In the genomic region with DNA sequence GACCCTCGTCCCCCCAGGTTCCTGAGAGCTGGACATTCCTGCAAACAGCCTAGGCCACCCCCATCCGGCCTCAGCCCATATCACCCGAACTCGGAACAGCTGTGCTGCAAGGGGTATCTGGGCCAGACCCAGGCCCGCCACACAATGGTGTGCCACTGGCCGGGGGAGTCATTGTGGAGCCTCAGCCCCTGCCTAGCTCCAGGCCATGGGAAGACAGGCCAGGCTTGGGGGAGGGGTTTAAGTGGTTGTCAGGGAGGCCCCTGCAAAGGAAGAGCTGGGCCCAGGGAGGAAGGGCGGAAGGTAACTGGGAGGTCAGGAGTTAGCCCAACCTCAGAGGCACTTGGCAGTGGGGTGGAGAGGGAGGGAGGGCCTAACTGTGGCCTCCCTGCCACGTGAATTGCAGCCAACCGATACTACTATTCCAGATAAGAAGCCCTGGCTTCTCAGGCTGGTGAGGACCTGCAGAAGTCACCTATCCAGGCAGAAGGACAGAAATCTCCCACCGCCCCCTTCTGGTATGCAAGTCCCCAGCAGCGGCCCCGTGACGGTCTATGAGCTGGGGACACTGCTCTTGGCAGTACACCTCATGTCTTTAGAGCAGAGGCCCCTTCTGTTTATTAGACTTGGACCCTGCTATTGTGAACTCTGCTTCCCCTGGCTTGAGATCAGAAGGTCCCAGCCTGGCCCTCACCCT, we compare ENCODE assay signal across 9 cellular contexts. TPM values are rescaled to one million over a fixed set of nuclear protein-coding genes. Genes with fewer than 3 reads are reported as not detected.
A peak's percentile ranks its signal among the peaks of the same experiment; 100 is the strongest.
DNase-seq lines count a peak whose midpoint lies in the region; ATAC-seq and TF ChIP-seq lines count a peak whose summit lies in the region.
"Had no signal": no experiment of that assay in that cellular context is flagged by ENCODE, and none has a peak within 500 bp of the region (broad histone marks: within the 10 kb centered on the region; RNA-seq: fewer than 3 reads in every experiment).

No MANE protein-coding gene starts in this region.

- ATAC-seq in GM21737 (IDR thresholded peaks at IDR 0.05; ENCODE audit: unreplicated experiment) (no peak), GM21576 (IDR thresholded peaks at IDR 0.05; ENCODE audit: unreplicated experiment) (no peak)

- DNase-seq in Caco-2 (peak; percentile 56 to 68), NOMO-1 (lab: John Stamatoyannopoulos, UW; ENCODE audit: unreplicated experiment in 2 of 2) (peak; percentile 72 to 86), endodermal cell (peak; percentile 87), T1000 (lab: John Stamatoyannopoulos, UW) (no peak), G401 (ENCODE audit: low spot score) (no peak)

- H3K4me3 Mint-ChIP-seq in Caco-2 (ENCODE audit: unreplicated experiment): no peak overlapping the region
- no peak overlapping the region for H3K4me3 Mint-ChIP-seq in endodermal cell
- H3K4me3 Mint-ChIP-seq in nephron: no peak overlapping the region

- H3K27me3 ChIP-seq in Caco-2 (replicated peaks; ENCODE audit: control insufficient read depth, insufficient read depth, low read length) (no peaks in the 10 kb centered on the region), endodermal cell (ENCODE audit: control insufficient read depth, insufficient read depth, low read length, poor library complexity, severe bottlenecking) (no peaks in the 10 kb centered on the region)

- no peaks in the 10 kb centered on the region for H3K9me3 Mint-ChIP-seq in Caco-2 (ENCODE audit: unreplicated experiment)
- no peaks in the 10 kb centered on the region for H3K9me3 Mint-ChIP-seq in endodermal cell
- no peaks in the 10 kb centered on the region for H3K9me3 Mint-ChIP-seq in nephron

- peaks cover 14% of the 10 kb centered on the region for H3K4me1 Mint-ChIP-seq in Caco-2 (ENCODE audit: low read depth, unreplicated experiment)
- peaks cover 6% of the 10 kb centered on the region for H3K4me1 Mint-ChIP-seq in endodermal cell
- peaks cover 45% of the 10 kb centered on the region for H3K4me1 Mint-ChIP-seq in nephron

- CTCF ChIA-PET in Caco-2 (lab: Charles Lee): interaction anchor here (0.6 to 1.3 kb wide), 4 partner anchors 27 to 89 kb away, joined by 3 to 9 read pairs (median 4); partner anchors contain the start of gene VSIR

- H3K9me3 ChIP-seq in Caco-2 (peaks cover 4% of the 10 kb centered on the region; the same call in 1 of the 2 replicates), endodermal cell (ENCODE audit: control insufficient read depth, low read length) (no peaks in the 10 kb centered on the region)

- H3K4me1 ChIP-seq in Caco-2: peaks cover 17% of the 10 kb centered on the region
- no peaks in the 10 kb centered on the region for H3K4me1 ChIP-seq in endodermal cell (ENCODE audit: control insufficient read depth, insufficient read depth, low read length)

- H3K36me3 Mint-ChIP-seq in Caco-2 (ENCODE audit: insufficient read depth, unreplicated experiment) (peaks cover 19% of the 10 kb centered on the region), endodermal cell (ENCODE audit: low read depth) (no peaks in the 10 kb centered on the region), nephron (ENCODE audit: low read depth) (no peaks in the 10 kb centered on the region)

- H3K27me3 Mint-ChIP-seq in Caco-2 (ENCODE audit: insufficient read depth, unreplicated experiment) (no peaks in the 10 kb centered on the region), endodermal cell (ENCODE audit: insufficient read depth) (no peaks in the 10 kb centered on the region), nephron (ENCODE audit: low read depth) (peaks cover 4% of the 10 kb centered on the region)

- in situ Hi-C loops in G401 (cut with HindIII; ENCODE audit: low sequenced_read_pairs): no loop called here

- H3K36me3 ChIP-seq in Caco-2 (ENCODE audit: control insufficient read depth, insufficient read depth, low read length) (no peaks in the 10 kb centered on the region), endodermal cell (ENCODE audit: control insufficient read depth, insufficient read depth, low read length) (no peaks in the 10 kb centered on the region)

- TF ChIP-seq CTCF in Caco-2 (IDR thresholded peaks at IDR 0.05; ENCODE audit: insufficient read depth in 1 of 2, low read depth in 1 of 2, low read length in 1 of 2, severe bottlenecking in 1 of 2, unreplicated experiment in 1 of 2) (peak in 1 of 2 experiments; percentile 45), endodermal cell (conservative IDR thresholded peaks at IDR 0.05) (peak; percentile 75), nephron (IDR thresholded peaks at IDR 0.05; ENCODE audit: unreplicated experiment in 3 of 3) (no peak)

- no peak overlapping the region for H3K9ac ChIP-seq in endodermal cell (ENCODE audit: extremely low read depth, low read length, poor library complexity, severe bottlenecking)

- intact Hi-C loops in Caco-2 (cut with micrococcal nuclease; ENCODE audit: unreplicated experiment): no loop called here

- no peak overlapping the region for H3K4me3 ChIP-seq in Caco-2 (ENCODE audit: low read depth, low read length)
- H3K4me3 ChIP-seq in endodermal cell (ENCODE audit: low read length): no peak overlapping the region

- H3K27ac Mint-ChIP-seq in Caco-2 (ENCODE audit: unreplicated experiment) (peak overlapping the region; percentile 22), endodermal cell (peak overlapping the region; percentile 55), nephron (peak overlapping the region in 2 of 3 experiments; percentile 36 to 66)

- 67 to 80% methylated on average over 6 to 13 of the region's 13 CpGs for WGBS in endodermal cell (ENCODE audit: insufficient coverage in 1 of 2, insufficient read length in 1 of 2), 2 experiments

- no TSS peak for BruUV-seq in Caco-2 (replicated peaks; lab: Mats Ljungman, UMichigan)

- no peak overlapping the region for H3K27ac ChIP-seq in endodermal cell (ENCODE audit: low read depth, low read length)

- POLR2A ChIA-PET in Caco-2 (lab: Charles Lee): no interaction called here

RNA-seq across cellular contexts. Expression of gene VSIR, which starts 26.8 kb away (rescaled TPM):
- total RNA-seq in Caco-2 (2022) (41.9 and 44.0 TPM in 2 replicates), endodermal cell (under 1 TPM; 0.07 to 0.68 TPM)
- polyA plus RNA-seq in endodermal cell (2013, experiment 1 of 2): 0.61 TPM
- polyA plus RNA-seq in endodermal cell (2013, experiment 2 of 2): 0.12 TPM
- 1.2 and 1.5 TPM in 2 replicates for total RNA-seq in G401 (2014; rRNA removed; shearing (Covaris generic))

RNA-seq across cellular contexts. Expression of gene C10orf105, which starts 26.9 kb away (rescaled TPM):
- total RNA-seq in Caco-2 (2022): not detected in 2 replicates
- under 1 TPM; 0.13 to 0.33 TPM for total RNA-seq in endodermal cell
- 0.64 TPM for polyA plus RNA-seq in endodermal cell (2013, experiment 1 of 2)
- polyA plus RNA-seq in endodermal cell (2013, experiment 2 of 2): 0.66 TPM
- total RNA-seq in G401 (2014; rRNA removed; shearing (Covaris generic)): not detected in 2 replicates
- total RNA-seq: LHCN-M2 had no signal

Comparison
In these comparisons a context has a peak if more than half of its experiments do, and no peak if none do; other contexts are left out.
1. DNase-seq: peak in Caco-2 (2 of 2), NOMO-1 (2 of 2) and endodermal cell (single experiment); none in T1000 (single experiment) and G401 (single experiment).
2. RNA of gene VSIR, which starts 26.8 kb away (total RNA-seq): 41.9 to 44.0 TPM in Caco-2; 1.2 to 1.5 TPM in G401 and 0.07 to 0.68 TPM in endodermal cell; every median in the first group is over 10 times any median in the second.
3. Peak in every context shown above with its lines, with median percentiles within 50 percentile points of each other: H3K27ac Mint-ChIP-seq.